In genomic region chr9:123814526-123814925, GRCh38 we compare ENCODE assay signal across 16 cellular contexts.
DNase-seq lines count a peak whose midpoint lies in the region; ATAC-seq and TF ChIP-seq lines count a peak whose summit lies in the region.
"Had no signal": no experiment of that assay in that cellular context is flagged by ENCODE, and none has a peak within 500 bp of the region (broad histone marks: within the 10 kb centered on the region; RNA-seq: fewer than 3 reads in every experiment).

No MANE protein-coding gene starts in this region.

- H3K9me3 ChIP-seq in lower lobe of right lung, result no peaks in the 10 kb centered on the region

- no peaks in the 10 kb centered on the region for H3K27me3 ChIP-seq in lower lobe of right lung (ENCODE audit: low read depth)
- H3K27me3 ChIP-seq: BLaER1 treated with 17β-estradiol and CSF1 and Interleukin-3, amounts not matched to agents 10 nM and 100 nM had no signal

- H3K36me3 ChIP-seq in lower lobe of right lung, result no peaks in the 10 kb centered on the region

- H3K27ac ChIP-seq in lower lobe of right lung, result no peak overlapping the region
- H3K27ac ChIP-seq: 22Rv1; BLaER1 treated with 17β-estradiol and CSF1 and Interleukin-3, amounts not matched to agents 10 nM and 100 nM had no signal

- ATAC-seq in lower lobe of right lung, result no peak
- ATAC-seq: CD8-positive, alpha-beta T cell; GM23338; HepG2 had no signal

- H3K4me1 ChIP-seq in lower lobe of right lung, result no peaks in the 10 kb centered on the region

- DNase-seq in NCI-H146 (lab: John Stamatoyannopoulos, UW), result peak; percentile 12
- DNase-seq in NCI-H146 treated with DMSO at 0.1 percent for 48 hours (lab: John Stamatoyannopoulos, UW; ENCODE audit: unreplicated experiment), result no peak
- peak; percentile 69 for DNase-seq in dermis blood vessel endothelial cell
- peak; percentile 39 for DNase-seq in retina
- DNase-seq in NK-92 (lab: John Stamatoyannopoulos, UW; ENCODE audit: unreplicated experiment), result no peak
- DNase-seq in activated CD4-positive, CD25-positive, alpha-beta regulatory T cell (lab: John Stamatoyannopoulos, UW), result no peak
- DNase-seq in lower lobe of right lung, result no peak
- DNase-seq: Calu3; CD8-positive, alpha-beta T cell; GDM1; HCEC 1CT; KBM-7 had no signal

- TF ChIP-seq CTCF in lower lobe of right lung (IDR thresholded peaks at IDR 0.05), result no peak

- intact Hi-C loops in lower lobe of right lung (cut with DNase I), result no loop called here

- no peak overlapping the region for H3K4me3 ChIP-seq in lower lobe of right lung
- H3K4me3 ChIP-seq: BLaER1 treated with 17β-estradiol and CSF1 and Interleukin-3, amounts not matched to agents 10 nM and 100 nM; GM23338 had no signal

Comparison
In these comparisons a context has a peak if more than half of its experiments do, and no peak if none do; other contexts are left out.
1. DNase-seq: peak in NCI-H146 (single experiment), dermis blood vessel endothelial cell (single experiment) and retina (single experiment); none in NCI-H146 treated with DMSO at 0.1 percent for 48 hours (single experiment), NK-92 (single experiment), activated CD4-positive, CD25-positive, alpha-beta regulatory T cell (0 of 4) and lower lobe of right lung (single experiment).